Comparison of ENCODE assay signal across 22 cellular contexts in genomic region chr3:46061887-46062286, GRCh38. TPM values are rescaled to one million over a fixed set of nuclear protein-coding genes. Genes with fewer than 3 reads are reported as not detected.
"Had no signal": no experiment of that assay in that cellular context is flagged by ENCODE, and none has a peak within 500 bp of the region (broad histone marks: within the 10 kb centered on the region; RNA-seq: fewer than 3 reads in every experiment).

No MANE protein-coding gene starts in this region.

- DNase-seq: Karpas-422, KG1, MG63, NCI-H1092 treated with DMSO at 0.1 percent for 48 hours, NCI-H1436, NCI-H187, NCI-H2029, NCI-H2081 treated with DMSO at 0.1 percent for 48 hours, NCI-H2171, NCI-H226, NCI-H446, NCI-H510A, NCI-H524 treated with DMSO at 0.1 percent for 48 hours, NCI-H69, NCI-H774, PC-3, SHP77, SK-N-SH had no signal

- H3K27ac ChIP-seq: RWPE1 had no signal

- H3K4me3 ChIP-seq: MG63 had no signal

- H3K4me2 ChIP-seq: SK-N-SH had no signal

- H3K27me3 ChIP-seq: MG63 had no signal

- H3K9me3 ChIP-seq: MG63, SK-N-SH had no signal

- H3K9ac ChIP-seq: SK-N-SH had no signal

- H3K36me3 ChIP-seq: MG63 had no signal

- ATAC-seq: Panc1, PC-3 had no signal

RNA-seq across cellular contexts. Expression of gene XCR1, which starts 34.6 kb away (rescaled TPM):
- total RNA-seq: HT1080, PC-3, SK-MEL-5 had no signal
- polyA plus RNA-seq: SK-N-SH had no signal
